Comparison of ENCODE assay signal across 13 cellular contexts in genomic region chr3:97037294-97037943, GRCh38.
"Had no signal": no experiment of that assay in that cellular context is flagged by ENCODE, and none has a peak within 500 bp of the region (broad histone marks: within the 10 kb centered on the region; RNA-seq: fewer than 3 reads in every experiment).

No MANE protein-coding gene starts in this region.

- DNase-seq: activated CD4-positive, CD25-positive, alpha-beta regulatory T cell treated with anti-CD3 and anti-CD28 coated beads, Interleukin-2, amount 50 U/mL, for 72 hours; activated naive CD4-positive, alpha-beta T cell treated with Interleukin-2 at 50 U/mL for 16 hours; anterior cingulate cortex; brain microvascular endothelial cell; endodermal cell; islet precursor cell; midbrain; psoas muscle; stimulated activated naive CD8-positive, alpha-beta T cell treated with anti-CD3 and anti-CD28 coated beads, Interleukin-15, Interleukin-2, amounts not matched to agents 100 U/mL and 50 U/mL, for 24 hours; trophoblast cell had no signal

- ATAC-seq: left lobe of liver; psoas muscle; sciatic nerve; stimulated activated naive CD8-positive, alpha-beta T cell treated with anti-CD3 and anti-CD28 coated beads, Interleukin-15, Interleukin-2, amounts not matched to agents 100 U/mL and 50 U/mL, for 24 hours had no signal

- H3K27ac ChIP-seq: brain microvascular endothelial cell, psoas muscle, suprapubic skin had no signal
